Comparison of ENCODE assay signal across 20 cellular contexts in genomic region chr7:102447311-102447710, GRCh38.
"Had no signal": no experiment of that assay in that cellular context is flagged by ENCODE, and none has a peak within 500 bp of the region (broad histone marks: within the 10 kb centered on the region; RNA-seq: fewer than 3 reads in every experiment).

No MANE protein-coding gene starts in this region.

- H3K4me1 ChIP-seq: uterus had no signal

- H3K4me3 ChIP-seq: coronary artery, dorsolateral prefrontal cortex, hepatocyte, spleen, stomach, upper lobe of left lung, uterus had no signal

- H3K27me3 ChIP-seq: dorsolateral prefrontal cortex, hepatocyte, neutrophil, spleen, stomach, upper lobe of left lung, uterus had no signal

- H3K36me3 ChIP-seq: uterus had no signal

- H2AFZ ChIP-seq: hepatocyte had no signal

- H3K79me2 ChIP-seq: hepatocyte had no signal

- DNase-seq: dorsolateral prefrontal cortex; effector CD8-positive, alpha-beta T cell; foreskin melanocyte; head of caudate nucleus; kidney glomerular epithelial cell; mesendoderm; naive B cell; posterior cingulate gyrus; spleen; stimulated activated CD4-positive, alpha-beta T cell treated with anti-CD3 and anti-CD28 coated beads, Interleukin-15, amount 100 ng/mL, for 24 hours; stimulated activated CD4-positive, alpha-beta T cell treated with anti-CD3 and anti-CD28 coated beads, Interleukin-1b, Interleukin-23, amount 100 ng/mL, for 48 hours; stimulated activated CD4-positive, alpha-beta T cell treated with anti-CD3 and anti-CD28 coated beads, Interleukin-4, amount 100 ng/mL, for 24 hours; stimulated activated naive CD4-positive, alpha-beta T cell; stomach; uterus had no signal

- H3K27me3 Mint-ChIP-seq: naive B cell had no signal

- H3K9me3 ChIP-seq: neutrophil, spleen, stomach, upper lobe of left lung, uterus had no signal

- ATAC-seq: sciatic nerve had no signal

- H3K27ac ChIP-seq: coronary artery, hepatocyte, neutrophil, stomach, upper lobe of left lung, uterus had no signal

- H3K4me2 ChIP-seq: hepatocyte had no signal
